In the genomic region with DNA sequence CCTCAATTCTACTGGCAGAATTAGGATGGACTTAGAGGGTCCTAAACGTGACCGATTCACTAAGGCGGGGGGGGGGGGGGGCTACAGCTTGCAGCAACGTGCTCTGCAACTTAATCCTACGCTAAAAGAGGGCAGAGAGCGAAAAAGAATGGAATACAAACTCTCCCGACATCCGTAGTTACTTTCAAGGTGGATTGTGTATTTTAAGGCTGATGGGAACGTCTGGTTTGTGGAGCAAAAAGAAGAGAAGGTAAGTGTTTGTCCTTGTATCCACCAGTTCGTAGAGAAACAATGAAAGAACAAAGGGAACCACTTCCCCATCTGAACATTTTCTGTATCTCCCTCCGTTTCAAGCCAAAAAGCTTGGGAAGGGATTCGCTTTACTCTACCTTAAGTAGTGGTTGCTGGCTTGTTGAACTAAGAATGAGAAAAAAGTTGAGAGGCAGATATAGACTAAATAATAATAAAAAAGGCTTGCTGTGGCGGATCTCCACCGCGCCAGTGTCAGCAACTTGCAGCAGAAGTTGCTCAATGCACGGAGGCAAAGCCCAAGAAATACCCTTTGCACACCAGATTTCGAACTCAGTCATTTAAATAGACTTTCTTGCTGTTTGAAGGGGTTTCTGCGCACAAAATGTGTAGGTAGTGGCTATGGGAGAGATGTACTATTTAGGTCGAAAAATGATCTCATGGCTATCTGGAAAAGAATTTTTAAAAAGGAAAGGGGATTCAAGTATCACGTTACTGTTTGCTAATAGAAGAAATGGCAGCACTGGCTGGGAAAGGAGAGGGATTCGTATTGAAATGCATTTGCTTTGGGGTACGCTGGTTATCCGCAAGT, we compare ENCODE assay signal across 8 cellular contexts. TPM values are rescaled to one million over a fixed set of nuclear protein-coding genes. Genes with fewer than 3 reads are reported as not detected.
A peak's percentile ranks its signal among the peaks of the same experiment; 100 is the strongest.
DNase-seq lines count a peak whose midpoint lies in the region; ATAC-seq and TF ChIP-seq lines count a peak whose summit lies in the region.

No MANE protein-coding gene starts in this region.

- DNase-seq in DMS 273 (lab: John Stamatoyannopoulos, UW; ENCODE audit: unreplicated experiment) (peak; percentile 46), DMS 273 treated with DMSO at 0.1 percent for 48 hours (lab: John Stamatoyannopoulos, UW) (no peak), MG63 (no peak), left lung (no peak), thoracic aorta (ENCODE audit: low spot score) (no peak), NCI-H1436 treated with DMSO at 0.1 percent for 48 hours (lab: John Stamatoyannopoulos, UW) (no peak)

- intact Hi-C loops in left lung (cut with DNase I), result no loop called here

- H3K36me3 ChIP-seq in MG63 (no peaks in the 10 kb centered on the region; the same call in 1 of the 2 replicates), left lung (no peaks in the 10 kb centered on the region), thoracic aorta (no peaks in the 10 kb centered on the region)

- H3K4me3 ChIP-seq in MG63, result peak overlapping the region; percentile 63
- peak overlapping the region; percentile 63 to 69 for H3K4me3 ChIP-seq in left lung
- H3K4me3 ChIP-seq in thoracic aorta, result peak overlapping the region; percentile 83

- H3K4me1 Mint-ChIP-seq in brain, result peaks cover 70% of the 10 kb centered on the region

- H3K4me1 ChIP-seq in left lung (peaks cover 6 to 30% of the 10 kb centered on the region in 2 donors), thoracic aorta (ENCODE audit: control insufficient read depth in 1 of 2, low read depth in 2 of 2) (peaks cover 6 to 14% of the 10 kb centered on the region in 2 donors)

- H3K27ac ChIP-seq in left lung (peak overlapping the region; percentile 95 to 96), thoracic aorta (peak overlapping the region; percentile 93 to 97)

- H3K27ac Mint-ChIP-seq in brain, result peak overlapping the region; percentile 96 to 100 (median 99)

- no peaks in the 10 kb centered on the region for H3K27me3 ChIP-seq in MG63
- H3K27me3 ChIP-seq in left lung, result peaks cover 0 to 17% of the 10 kb centered on the region in 2 donors
- no peaks in the 10 kb centered on the region for H3K27me3 ChIP-seq in thoracic aorta (replicated peaks; ENCODE audit: insufficient read depth)

- peaks cover 31% of the 10 kb centered on the region for H3K27me3 Mint-ChIP-seq in brain

- peaks cover 0 to 7% (median 0%) of the 10 kb centered on the region in 5 experiments for H3K9me3 Mint-ChIP-seq in brain

- no peak for ATAC-seq in left lung
- ATAC-seq in thoracic aorta (ENCODE audit: insufficient number of reproducible peaks, low FRiP score, low read depth), result no peak
- no peak for ATAC-seq in activated CD4-positive, CD25-positive, alpha-beta regulatory T cell treated with anti-CD3 and anti-CD28 coated beads, Interleukin-2, amount 50 U/mL, for 24 hours

- H3K9me3 ChIP-seq in MG63, result no peaks in the 10 kb centered on the region
- H3K9me3 ChIP-seq in left lung, result no peaks in the 10 kb centered on the region
- H3K9me3 ChIP-seq in thoracic aorta, result no peaks in the 10 kb centered on the region

- peak overlapping the region; percentile 88 to 94 (median 90) for H3K4me3 Mint-ChIP-seq in brain

- TF ChIP-seq CTCF in brain (conservative IDR thresholded peaks at IDR 0.05) (no peak), left lung (IDR thresholded peaks at IDR 0.05) (no peak), thoracic aorta (IDR thresholded peaks at IDR 0.05) (no peak)

- no peaks in the 10 kb centered on the region for H3K36me3 Mint-ChIP-seq in brain

RNA-seq across cellular contexts. Expression of gene SKIDA1, which starts 0.7 kb away (rescaled TPM):
- 2.0 and 3.1 TPM in 2 replicates for total RNA-seq in MG63 (2014; rRNA removed; shearing (Covaris generic); ENCODE audit: low replicate concordance)
- 0.46 TPM for polyA plus RNA-seq in brain (ENCODE audit: insufficient read depth, low read depth, low replicate concordance)
- 1 to 10 TPM; 1.2 to 1.9 TPM for total RNA-seq in left lung
- total RNA-seq in thoracic aorta, result 1 to 10 TPM in 1 of 2 donors, under 1 TPM in 1; 0.71 to 5.3 TPM

RNA-seq across cellular contexts. Expression of gene MLLT10, which starts 9.3 kb away (rescaled TPM):
- total RNA-seq in MG63 (2014; rRNA removed; shearing (Covaris generic); ENCODE audit: low replicate concordance), result 15.2 and 22.5 TPM in 2 replicates
- polyA plus RNA-seq in brain (ENCODE audit: insufficient read depth, low read depth, low replicate concordance), result 17.4 TPM
- total RNA-seq in left lung (10 to 100 TPM; 39.9 to 43.2 TPM), thoracic aorta (10 to 100 TPM; 35.1 to 54.7 TPM)
